In the genomic region with DNA sequence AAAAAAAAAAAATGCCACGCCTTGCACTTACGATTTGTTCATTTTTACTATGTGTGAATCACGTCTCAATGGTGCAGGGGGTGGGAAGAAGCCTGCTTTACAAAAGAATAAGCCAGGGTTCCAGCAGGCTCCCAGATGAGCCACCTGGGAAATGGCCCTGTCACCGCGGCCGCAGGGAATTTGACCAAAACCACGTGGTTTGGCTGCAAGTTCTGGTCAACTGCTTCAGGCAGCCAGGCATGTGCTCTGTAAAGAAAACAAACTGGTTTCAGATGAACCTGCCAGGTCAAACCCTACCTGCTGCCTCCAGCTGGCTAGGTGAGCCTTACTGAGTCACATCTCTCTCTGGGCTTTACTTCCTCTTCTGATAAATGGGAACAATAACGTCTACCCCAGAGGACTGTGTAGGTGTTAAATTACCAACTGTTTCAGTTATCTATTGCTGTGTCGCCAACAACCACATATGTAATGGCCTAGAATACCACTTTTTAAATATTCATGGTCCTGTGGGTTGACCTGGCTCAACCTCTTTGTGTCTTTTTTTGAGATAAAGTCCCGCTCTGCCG, we compare ENCODE assay signal across 8 cellular contexts. TPM values are rescaled to one million over a fixed set of nuclear protein-coding genes. Genes with fewer than 3 reads are reported as not detected.
DNase-seq lines count a peak whose midpoint lies in the region; ATAC-seq and TF ChIP-seq lines count a peak whose summit lies in the region.

No MANE protein-coding gene starts in this region.

- intact Hi-C loops in Right ventricle myocardium inferior (cut with DNase I) (no loop called here), heart left ventricle (cut with DNase I) (no loop called here)

- TF ChIP-seq POLR2A in heart left ventricle (IDR thresholded peaks at IDR 0.05) (no peak), upper lobe of left lung (IDR thresholded peaks at IDR 0.05) (no peak)

- 39 to 54% (median 45%) methylated on average over 11 of the region's 11 CpGs for WGBS in heart left ventricle, 4 donors
- 47 to 54% methylated on average over 7 to 11 of the region's 11 CpGs for WGBS in upper lobe of left lung, 2 donors

- no peaks in the 10 kb centered on the region for H3K9me3 ChIP-seq in right atrium auricular region
- no peaks in the 10 kb centered on the region for H3K9me3 ChIP-seq in OCI-LY3 (ENCODE audit: insufficient read depth, low read length)
- H3K9me3 ChIP-seq in heart left ventricle = no peaks in the 10 kb centered on the region
- H3K9me3 ChIP-seq in upper lobe of left lung = no peaks in the 10 kb centered on the region

- no peaks in the 10 kb centered on the region for H4K20me1 ChIP-seq in OCI-LY3 (ENCODE audit: insufficient read depth, low read length)

- no peak for DNase-seq in Right ventricle myocardium inferior (ENCODE audit: missing footprints)
- no peak for DNase-seq in right atrium auricular region (ENCODE audit: low spot score)
- DNase-seq in heart left ventricle = peak in 3 of 5 donors; percentile 39 to 60 (median 46)
- DNase-seq in upper lobe of left lung = peak in 1 of 2 donors; percentile 79
- DNase-seq in UCSD-AML1 (lab: John Stamatoyannopoulos, UW; ENCODE audit: unreplicated experiment) = no peak

- peak; percentile 34 for ATAC-seq in Right ventricle myocardium inferior
- ATAC-seq in heart left ventricle = peak in 3 of 4 donors; percentile 9 to 38 (median 35)
- ATAC-seq in upper lobe of left lung (ENCODE audit: low FRiP score in 2 of 2) = peak; percentile 54 to 55
- ATAC-seq in GM21786 (IDR thresholded peaks at IDR 0.05; ENCODE audit: unreplicated experiment) = no peak
- no peak for ATAC-seq in HG02763 (IDR thresholded peaks at IDR 0.05; ENCODE audit: unreplicated experiment)

- peak overlapping the region; percentile 40 for H3K4me2 ChIP-seq in OCI-LY3 (ENCODE audit: low read length)

- H3K27me3 ChIP-seq in right atrium auricular region = no peaks in the 10 kb centered on the region
- no peaks in the 10 kb centered on the region for H3K27me3 ChIP-seq in OCI-LY3 (ENCODE audit: low read depth, low read length)
- no peaks in the 10 kb centered on the region for H3K27me3 ChIP-seq in heart left ventricle
- no peaks in the 10 kb centered on the region for H3K27me3 ChIP-seq in upper lobe of left lung

- no peak overlapping the region for H3K4me3 ChIP-seq in right atrium auricular region
- no peak overlapping the region for H3K4me3 ChIP-seq in OCI-LY3 (ENCODE audit: low read length)
- no peak overlapping the region for H3K4me3 ChIP-seq in heart left ventricle
- no peak overlapping the region for H3K4me3 ChIP-seq in upper lobe of left lung

- H3K27ac ChIP-seq in right atrium auricular region (no peak overlapping the region), OCI-LY3 (ENCODE audit: low read length) (no peak overlapping the region), heart left ventricle (no peak overlapping the region), upper lobe of left lung (peak overlapping the region in 2 of 4 donors; percentile 4 to 26)

- TF ChIP-seq CTCF in right atrium auricular region (IDR thresholded peaks at IDR 0.05) (no peak), OCI-LY3 (IDR thresholded peaks at IDR 0.05; ENCODE audit: low read depth, low read length) (no peak), heart left ventricle (IDR thresholded peaks at IDR 0.05) (no peak), upper lobe of left lung (IDR thresholded peaks at IDR 0.05) (no peak)

- peaks cover 22% of the 10 kb centered on the region for H3K36me3 ChIP-seq in right atrium auricular region
- H3K36me3 ChIP-seq in OCI-LY3 (replicated peaks; ENCODE audit: low read depth, low read length) = no peaks in the 10 kb centered on the region
- peaks cover 0 to 28% (median 25%) of the 10 kb centered on the region in 9 donors for H3K36me3 ChIP-seq in heart left ventricle
- H3K36me3 ChIP-seq in upper lobe of left lung = peaks cover 9 to 32% (median 22%) of the 10 kb centered on the region in 4 donors

- no peak overlapping the region for H2AFZ ChIP-seq in OCI-LY3 (ENCODE audit: low read depth, low read length)

- H3K4me1 ChIP-seq in right atrium auricular region = peaks cover 0 to 6% of the 10 kb centered on the region in 2 donors
- peaks cover 8% of the 10 kb centered on the region for H3K4me1 ChIP-seq in OCI-LY3 (ENCODE audit: low read length)
- peaks cover 0 to 11% (median 4%) of the 10 kb centered on the region in 12 donors for H3K4me1 ChIP-seq in heart left ventricle
- H3K4me1 ChIP-seq in upper lobe of left lung = peaks cover 0 to 14% (median 4%) of the 10 kb centered on the region in 4 donors

- no peak overlapping the region for H3K9ac ChIP-seq in OCI-LY3 (ENCODE audit: low read length)

- no peaks in the 10 kb centered on the region for H3K79me2 ChIP-seq in OCI-LY3 (ENCODE audit: low read length)

- no peak for TF ChIP-seq EP300 in upper lobe of left lung (IDR thresholded peaks at IDR 0.05)

RNA-seq across cellular contexts. Expression of a gene that starts 30.5 kb away (rescaled TPM):
- 44.1 TPM for total RNA-seq in Right ventricle myocardium inferior
- 10 to 100 TPM; 15.7 to 34.2 TPM for total RNA-seq in right atrium auricular region
- total RNA-seq in heart left ventricle = 10 to 100 TPM; 25.2 to 83.6 (median 39.7) TPM
- 10 to 100 TPM; 26.7 to 53.4 TPM for polyA plus RNA-seq in heart left ventricle
- 10 to 100 TPM in 2 of 6 donors, 1 to 10 TPM in 4; 2.7 to 16.7 (median 7.5) TPM for total RNA-seq in upper lobe of left lung

RNA-seq across cellular contexts. Expression of a gene that starts 46.0 kb away (rescaled TPM):
- total RNA-seq in Right ventricle myocardium inferior (not detected), right atrium auricular region (not detected), heart left ventricle (not detected), upper lobe of left lung (not detected)
- not detected for polyA plus RNA-seq in heart left ventricle

Comparison
In these comparisons a context has a peak if more than half of its experiments do, and no peak if none do; other contexts are left out.
1. DNase-seq: peak in heart left ventricle (3 of 5); none in Right ventricle myocardium inferior (single experiment), right atrium auricular region (single experiment) and UCSD-AML1 (single experiment).
2. ATAC-seq: peak in Right ventricle myocardium inferior (single experiment), heart left ventricle (3 of 4) and upper lobe of left lung (2 of 2); none in GM21786 (single experiment) and HG02763 (single experiment).